8 cellular contexts compared by ENCODE assay signal in the genomic region with DNA sequence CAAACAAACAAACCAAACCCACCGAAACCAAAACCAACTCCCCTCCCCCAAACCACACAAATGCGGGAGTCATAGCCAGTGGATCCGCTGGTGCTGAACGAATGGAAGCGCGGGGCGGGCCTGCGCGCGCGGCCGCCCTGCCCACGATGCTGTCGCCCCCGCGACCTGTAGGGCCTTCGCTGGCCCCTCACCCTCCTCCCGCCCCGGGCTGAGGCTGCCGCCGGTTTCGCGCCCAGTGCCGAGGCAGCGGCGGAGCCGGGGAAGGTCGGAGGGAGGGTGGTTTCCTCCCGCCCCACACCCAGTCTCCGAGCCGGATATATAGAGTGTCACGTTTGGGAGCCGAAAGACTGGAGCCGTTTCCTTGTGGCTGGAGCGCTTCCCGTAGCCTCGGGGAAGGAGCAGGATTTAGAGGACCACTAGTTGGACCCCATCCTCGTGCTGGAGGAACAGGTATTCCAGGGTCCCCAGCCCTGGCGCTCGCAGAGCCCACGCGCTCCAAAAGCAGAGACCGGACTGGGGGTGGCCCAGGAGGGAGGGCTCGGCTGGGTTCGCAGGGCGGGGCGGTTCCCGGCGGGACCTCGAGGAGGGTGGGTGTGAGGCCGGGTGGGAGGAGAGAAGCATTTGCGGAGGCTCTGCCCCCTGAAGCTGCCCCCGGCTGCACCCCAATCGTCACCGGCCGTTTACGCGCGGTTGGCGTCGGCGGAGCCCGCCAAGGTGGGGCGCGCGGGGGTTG. TPM values are rescaled to one million over a fixed set of nuclear protein-coding genes. Genes with fewer than 3 reads are reported as not detected.
A peak's percentile ranks its signal among the peaks of the same experiment; 100 is the strongest.
DNase-seq lines count a peak whose midpoint lies in the region; ATAC-seq and TF ChIP-seq lines count a peak whose summit lies in the region.

Gene FAR2, plus strand, starts transcription at position 321 of the 733 bp plus-strand sequence. CDS start 121,172 bp downstream, outside the sequence.

- H3K27me3 ChIP-seq in esophagus muscularis mucosa (no peaks in the 10 kb centered on the region), muscle layer of colon (ENCODE audit: control insufficient read depth in 1 of 2, insufficient read depth in 2 of 2, low read length in 2 of 2) (peaks cover 0 to 5% of the 10 kb centered on the region in 2 donors)

- H3K9me3 ChIP-seq in esophagus muscularis mucosa, result no peaks in the 10 kb centered on the region
- no peaks in the 10 kb centered on the region for H3K9me3 ChIP-seq in muscle layer of colon (ENCODE audit: low read length)

- CTCF ChIA-PET in HEK293T (lab: Yijun Ruan, JAX), result no interaction called here

- H3K4me3 ChIP-seq in GM12865 (ENCODE audit: low read depth, low read length) (peak within 1 kb of the TSS; percentile 72), esophagus muscularis mucosa (peak within 1 kb of the TSS; percentile 81 to 91 (median 88)), muscle layer of colon (ENCODE audit: low read depth in 1 of 2, low read length in 2 of 2) (peak within 1 kb of the TSS; percentile 84 to 86)

- H3K4me3 Mint-ChIP-seq in stimulated activated naive CD8-positive, alpha-beta T cell treated with anti-CD3 and anti-CD28 coated beads, Interleukin-15, amount 100 ng/mL, for 72 hours, result peak within 1 kb of the TSS; percentile 93 to 94

- H3K36me3 ChIP-seq in esophagus muscularis mucosa (no peaks in the 10 kb centered on the region), muscle layer of colon (ENCODE audit: insufficient read depth, low read length) (no peaks in the 10 kb centered on the region)

- H3K27me3 Mint-ChIP-seq in stimulated activated naive CD8-positive, alpha-beta T cell treated with anti-CD3 and anti-CD28 coated beads, Interleukin-15, amount 100 ng/mL, for 72 hours, result peaks cover 35% of the 10 kb centered on the region

- TF ChIP-seq CTCF in GM12865 (IDR thresholded peaks at IDR 0.05; ENCODE audit: insufficient read depth, low read depth, low read length, missing control alignments) (no peak), esophagus muscularis mucosa (IDR thresholded peaks at IDR 0.05) (no peak)

- no peak for TF ChIP-seq EP300 in esophagus muscularis mucosa (IDR thresholded peaks at IDR 0.05)

- intact Hi-C loops in esophagus muscularis mucosa (cut with DNase I), result loop anchor here (5.0 to 10.0 kb wide), 2 partner anchors 93 to 166 kb away; no protein-coding TSS in a partner anchor

- POLR2A ChIA-PET in HEK293T (lab: Yijun Ruan, JAX), result interaction anchor here (1.0 kb wide), 1 partner anchor 10 kb away, joined by 3 read pairs; no protein-coding TSS in a partner anchor

- peak within 1 kb of the TSS; percentile 84 to 90 (median 88) for H3K27ac ChIP-seq in esophagus muscularis mucosa (replicated peaks in 1 of 4)
- peak within 1 kb of the TSS; percentile 74 for H3K27ac ChIP-seq in muscle layer of colon (ENCODE audit: low read depth, low read length)

- TF ChIP-seq POLR2A in esophagus muscularis mucosa (IDR thresholded peaks at IDR 0.05; ENCODE audit: low read depth), result no peak

- peaks cover 4 to 45% (median 42%) of the 10 kb centered on the region in 4 donors for H3K4me1 ChIP-seq in esophagus muscularis mucosa
- peaks cover 11% of the 10 kb centered on the region for H3K4me1 ChIP-seq in muscle layer of colon (ENCODE audit: insufficient read depth, low read length)

- DNase-seq in GM12865 (ENCODE audit: low read depth) (peak; percentile 52), HEK293T (ENCODE audit: extremely low spot score) (peak; percentile 64), NCI-H526 (lab: John Stamatoyannopoulos, UW) (peak; percentile 43 to 82), esophagus muscularis mucosa (ENCODE audit: extremely low spot score) (no peak), cortex of kidney (lab: John Stamatoyannopoulos, UW) (no peak)
- peak; percentile 48 for DNase-seq in activated T-cell treated with anti-CD3 and anti-CD28 coated beads, Interleukin-2, amount 50 U/mL, for 1 hour
- peak; percentile 32 to 42 for DNase-seq in stimulated activated naive CD8-positive, alpha-beta T cell treated with anti-CD3 and anti-CD28 coated beads, Interleukin-15, amount 100 ng/mL, for 72 hours

- WGBS in esophagus muscularis mucosa, result 3% methylated on average over 24 of the region's 66 CpGs

- peaks cover 20% of the 10 kb centered on the region for H3K4me1 Mint-ChIP-seq in stimulated activated naive CD8-positive, alpha-beta T cell treated with anti-CD3 and anti-CD28 coated beads, Interleukin-15, amount 100 ng/mL, for 72 hours

- peak; percentile 84 for ATAC-seq in stimulated activated naive CD8-positive, alpha-beta T cell treated with anti-CD3 and anti-CD28 coated beads, Interleukin-15, amount 100 ng/mL, for 72 hours

- H3K9me3 Mint-ChIP-seq in stimulated activated naive CD8-positive, alpha-beta T cell treated with anti-CD3 and anti-CD28 coated beads, Interleukin-15, amount 100 ng/mL, for 72 hours, result no peaks in the 10 kb centered on the region

- H3K9ac ChIP-seq in muscle layer of colon (ENCODE audit: low read length), result peak within 1 kb of the TSS; percentile 72

- H3K27ac Mint-ChIP-seq in stimulated activated naive CD8-positive, alpha-beta T cell treated with anti-CD3 and anti-CD28 coated beads, Interleukin-15, amount 100 ng/mL, for 72 hours, result peak within 1 kb of the TSS; percentile 91 to 94

TF ChIP-seq in HEK293T, 16 proteins besides CTCF, POLR2A, EP300 and RAD21:
- TF ChIP-seq ZNF384 (IDR thresholded peaks at IDR 0.05) (no peak), L3MBTL2 (conservative IDR thresholded peaks at IDR 0.05) (peak; percentile 72; the same call in 1 of the 2 replicates)

RNA-seq across cellular contexts. Expression of gene FAR2, which starts in this region (rescaled TPM):
- total RNA-seq in esophagus muscularis mucosa, result 10 to 100 TPM; 11.6 to 15.0 (median 11.9) TPM

Comparison
In these comparisons a context has a peak if more than half of its experiments do, and no peak if none do; other contexts are left out.
1. DNase-seq: peak in GM12865 (single experiment), HEK293T (single experiment), NCI-H526 (2 of 2), activated T-cell treated with anti-CD3 and anti-CD28 coated beads, Interleukin-2, amount 50 U/mL, for 1 hour (single experiment) and stimulated activated naive CD8-positive, alpha-beta T cell treated with anti-CD3 and anti-CD28 coated beads, Interleukin-15, amount 100 ng/mL, for 72 hours (2 of 2); none in esophagus muscularis mucosa (single experiment) and cortex of kidney (single experiment).
2. Peak in every context shown above with its lines, with median percentiles within 50 percentile points of each other: H3K4me3 ChIP-seq.